Comparison of ENCODE assay signal across 1 cellular context in genomic region chr1:31031330-31032143, GRCh38.
A peak's percentile ranks its signal among the peaks of the same experiment; 100 is the strongest.
TF ChIP-seq lines count a peak whose summit lies in the region.

No MANE protein-coding gene starts in this region.

TF ChIP-seq in H1, 55 proteins besides CTCF, POLR2A, EP300 and RAD21:
- TF ChIP-seq GABPA (IDR thresholded peaks at IDR 0.05; ENCODE audit: borderline replicate concordance, insufficient read depth, low read length) (no peak), PHF8 (conservative IDR thresholded peaks at IDR 0.05; ENCODE audit: low read depth, low read length) (no peak), MAFK (IDR thresholded peaks at IDR 0.05; ENCODE audit: low read depth, low read length) (no peak), KDM1A (IDR thresholded peaks at IDR 0.05; ENCODE audit: borderline replicate concordance, low read length) (0 out of 2 replicates have a peak, but pooled peaks have one; percentile 37), HDAC6 (IDR thresholded peaks at IDR 0.05; ENCODE audit: low read depth, low read length) (no peak)
